8 cellular contexts compared by ENCODE assay signal in genomic region chr1:37995773-37996379, GRCh38. TPM values are rescaled to one million over a fixed set of nuclear protein-coding genes. Genes with fewer than 3 reads are reported as not detected.
DNase-seq lines count a peak whose midpoint lies in the region; ATAC-seq, FAIRE-seq and TF ChIP-seq lines count a peak whose summit lies in the region.

No MANE protein-coding gene starts in this region.

- TF ChIP-seq CTCF in gastroesophageal sphincter (IDR thresholded peaks at IDR 0.05) (peak in 1 of 4 experiments; percentile 10), osteocyte (IDR thresholded peaks at IDR 0.05) (no peak)

- H3K36me3 ChIP-seq in gastroesophageal sphincter: peaks cover 0 to 19% of the 10 kb centered on the region in 2 donors

- peaks cover under 1 to 66% (median 34%) of the 10 kb centered on the region in 3 donors for H3K4me1 ChIP-seq in gastroesophageal sphincter

- peaks cover 21% of the 10 kb centered on the region for H3K36me3 Mint-ChIP-seq in activated T-helper 1 cell treated with anti-CD3 and anti-CD28 coated beads, Interleukin-12 subunit alpha, Interleukin-12 subunit beta, Interleukin-2, Interleukin-4 antibody, amounts not matched to agents 30 ng/mL and 10 ng/mL and 1 ng/mL, durations not matched to agents 14 hours and 24 hours and 36 hours (ENCODE audit: low read depth)
- H3K36me3 Mint-ChIP-seq in osteocyte (ENCODE audit: unreplicated experiment): peaks cover 19% of the 10 kb centered on the region

- H3K4me3 ChIP-seq in gastroesophageal sphincter: peak overlapping the region; percentile 48 to 62

- FAIRE-seq in GM19239 (lab: Jason Lieb, UNC): no peak

- H3K9me3 ChIP-seq in gastroesophageal sphincter: no peaks in the 10 kb centered on the region

- H3K27me3 ChIP-seq in gastroesophageal sphincter: no peaks in the 10 kb centered on the region

- peak overlapping the region; percentile 83 for H3K4me3 Mint-ChIP-seq in activated T-helper 1 cell treated with anti-CD3 and anti-CD28 coated beads, Interleukin-12 subunit alpha, Interleukin-12 subunit beta, Interleukin-2, Interleukin-4 antibody, amounts not matched to agents 30 ng/mL and 10 ng/mL and 1 ng/mL, durations not matched to agents 14 hours and 24 hours and 36 hours
- H3K4me3 Mint-ChIP-seq in osteocyte (ENCODE audit: unreplicated experiment): peak overlapping the region; percentile 63

- peak; percentile 25 to 39 for TF ChIP-seq POLR2A in gastroesophageal sphincter (IDR thresholded peaks at IDR 0.05)

- 1 to 2% methylated on average over 7 to 12 of the region's 46 CpGs for WGBS in gastroesophageal sphincter (ENCODE audit: low coverage in 1 of 2), 2 donors

- ATAC-seq in gastroesophageal sphincter: peak; percentile 74
- ATAC-seq in GM19463 (IDR thresholded peaks at IDR 0.05; ENCODE audit: unreplicated experiment): no peak

- peak; percentile 50 for DNase-seq in activated naive CD4-positive, alpha-beta T cell treated with Interleukin-2 at 50 U/mL for 16 hours
- DNase-seq in activated naive CD4-positive, alpha-beta T cell (lab: John Stamatoyannopoulos, UW): no peak
- DNase-seq in activated T-helper 1 cell treated with anti-CD3 and anti-CD28 coated beads, Interleukin-12 subunit alpha, Interleukin-12 subunit beta, Interleukin-2, Interleukin-4 antibody, amounts not matched to agents 30 ng/mL and 10 ng/mL and 1 ng/mL, durations not matched to agents 14 hours and 24 hours and 36 hours (ENCODE audit: low spot score): no peak
- DNase-seq in osteocyte (ENCODE audit: extremely low spot score, unreplicated experiment) (no peak), NCI-H1417 (lab: John Stamatoyannopoulos, UW) (no peak), GM19239 (ENCODE audit: insufficient read length, low spot score) (no peak)

- intact Hi-C loops in activated T-helper 1 cell treated with anti-CD3 and anti-CD28 coated beads, Interleukin-12 subunit alpha, Interleukin-12 subunit beta, Interleukin-2, Interleukin-4 antibody, amounts not matched to agents 30 ng/mL and 10 ng/mL and 1 ng/mL, durations not matched to agents 14 hours and 24 hours and 36 hours (cut with micrococcal nuclease): no loop called here

- H3K4me1 Mint-ChIP-seq in activated T-helper 1 cell treated with anti-CD3 and anti-CD28 coated beads, Interleukin-12 subunit alpha, Interleukin-12 subunit beta, Interleukin-2, Interleukin-4 antibody, amounts not matched to agents 30 ng/mL and 10 ng/mL and 1 ng/mL, durations not matched to agents 14 hours and 24 hours and 36 hours (ENCODE audit: low read depth): peaks cover 47% of the 10 kb centered on the region
- peaks cover 42% of the 10 kb centered on the region for H3K4me1 Mint-ChIP-seq in osteocyte (ENCODE audit: unreplicated experiment)

- peak overlapping the region; percentile 83 to 95 (median 92) for H3K27ac ChIP-seq in gastroesophageal sphincter

- no peaks in the 10 kb centered on the region for H3K27me3 Mint-ChIP-seq in activated T-helper 1 cell treated with anti-CD3 and anti-CD28 coated beads, Interleukin-12 subunit alpha, Interleukin-12 subunit beta, Interleukin-2, Interleukin-4 antibody, amounts not matched to agents 30 ng/mL and 10 ng/mL and 1 ng/mL, durations not matched to agents 14 hours and 24 hours and 36 hours (ENCODE audit: insufficient read depth)
- no peaks in the 10 kb centered on the region for H3K27me3 Mint-ChIP-seq in osteocyte (ENCODE audit: unreplicated experiment)

- no peaks in the 10 kb centered on the region for H3K9me3 Mint-ChIP-seq in activated T-helper 1 cell treated with anti-CD3 and anti-CD28 coated beads, Interleukin-12 subunit alpha, Interleukin-12 subunit beta, Interleukin-2, Interleukin-4 antibody, amounts not matched to agents 30 ng/mL and 10 ng/mL and 1 ng/mL, durations not matched to agents 14 hours and 24 hours and 36 hours
- no peaks in the 10 kb centered on the region for H3K9me3 Mint-ChIP-seq in osteocyte (ENCODE audit: unreplicated experiment)

- TF ChIP-seq EP300 in gastroesophageal sphincter (IDR thresholded peaks at IDR 0.05): no peak

- H3K27ac Mint-ChIP-seq in activated T-helper 1 cell treated with anti-CD3 and anti-CD28 coated beads, Interleukin-12 subunit alpha, Interleukin-12 subunit beta, Interleukin-2, Interleukin-4 antibody, amounts not matched to agents 30 ng/mL and 10 ng/mL and 1 ng/mL, durations not matched to agents 14 hours and 24 hours and 36 hours: no peak overlapping the region
- H3K27ac Mint-ChIP-seq in osteocyte (ENCODE audit: unreplicated experiment): peak overlapping the region; percentile 83

RNA-seq across cellular contexts. Expression of gene SF3A3, which starts 6.1 kb away (rescaled TPM):
- total RNA-seq in activated T-helper 1 cell treated with anti-CD3 and anti-CD28 coated beads, Interleukin-12 subunit alpha, Interleukin-12 subunit beta, Interleukin-2, Interleukin-4 antibody, amounts not matched to agents 30 ng/mL and 10 ng/mL and 1 ng/mL, durations not matched to agents 14 hours and 24 hours and 36 hours: 136 and 138 TPM in 2 replicates
- total RNA-seq in gastroesophageal sphincter: 10 to 100 TPM; 44.0 to 61.9 (median 50.9) TPM
- 51.4 and 55.3 TPM in 2 replicates for total RNA-seq in osteocyte

RNA-seq across cellular contexts. Expression of gene FHL3, which starts 9.4 kb away (rescaled TPM):
- 32.5 and 35.7 TPM in 2 replicates for total RNA-seq in activated T-helper 1 cell treated with anti-CD3 and anti-CD28 coated beads, Interleukin-12 subunit alpha, Interleukin-12 subunit beta, Interleukin-2, Interleukin-4 antibody, amounts not matched to agents 30 ng/mL and 10 ng/mL and 1 ng/mL, durations not matched to agents 14 hours and 24 hours and 36 hours
- 10 to 100 TPM; 25.8 to 58.4 (median 30.6) TPM for total RNA-seq in gastroesophageal sphincter
- total RNA-seq in osteocyte: 39.1 and 40.4 TPM in 2 replicates

RNA-seq across cellular contexts. Expression of gene UTP11, which starts 16.7 kb away (rescaled TPM):
- 106 and 108 TPM in 2 replicates for total RNA-seq in activated T-helper 1 cell treated with anti-CD3 and anti-CD28 coated beads, Interleukin-12 subunit alpha, Interleukin-12 subunit beta, Interleukin-2, Interleukin-4 antibody, amounts not matched to agents 30 ng/mL and 10 ng/mL and 1 ng/mL, durations not matched to agents 14 hours and 24 hours and 36 hours
- total RNA-seq in gastroesophageal sphincter: 10 to 100 TPM; 50.7 to 79.2 (median 59.8) TPM
- 32.6 and 34.4 TPM in 2 replicates for total RNA-seq in osteocyte

RNA-seq across cellular contexts. Expression of gene INPP5B, which starts 49.0 kb away (rescaled TPM):
- 23.6 and 27.2 TPM in 2 replicates for total RNA-seq in activated T-helper 1 cell treated with anti-CD3 and anti-CD28 coated beads, Interleukin-12 subunit alpha, Interleukin-12 subunit beta, Interleukin-2, Interleukin-4 antibody, amounts not matched to agents 30 ng/mL and 10 ng/mL and 1 ng/mL, durations not matched to agents 14 hours and 24 hours and 36 hours
- total RNA-seq in gastroesophageal sphincter (10 to 100 TPM; 32.6 to 80.8 (median 37.7) TPM), osteocyte (36.2 and 36.5 TPM in 2 replicates)

RNA-seq across cellular contexts. Expression of gene POU3F1, which starts 50.7 kb away (rescaled TPM):
- 1.5 and 1.8 TPM in 2 replicates for total RNA-seq in activated T-helper 1 cell treated with anti-CD3 and anti-CD28 coated beads, Interleukin-12 subunit alpha, Interleukin-12 subunit beta, Interleukin-2, Interleukin-4 antibody, amounts not matched to agents 30 ng/mL and 10 ng/mL and 1 ng/mL, durations not matched to agents 14 hours and 24 hours and 36 hours
- total RNA-seq in gastroesophageal sphincter (under 1 TPM in 1 of 4 donors, not detected in 3; 0.20 TPM), osteocyte (1.5 and 1.8 TPM in 2 replicates)
